9 cellular contexts compared by ENCODE assay signal in the genomic region with DNA sequence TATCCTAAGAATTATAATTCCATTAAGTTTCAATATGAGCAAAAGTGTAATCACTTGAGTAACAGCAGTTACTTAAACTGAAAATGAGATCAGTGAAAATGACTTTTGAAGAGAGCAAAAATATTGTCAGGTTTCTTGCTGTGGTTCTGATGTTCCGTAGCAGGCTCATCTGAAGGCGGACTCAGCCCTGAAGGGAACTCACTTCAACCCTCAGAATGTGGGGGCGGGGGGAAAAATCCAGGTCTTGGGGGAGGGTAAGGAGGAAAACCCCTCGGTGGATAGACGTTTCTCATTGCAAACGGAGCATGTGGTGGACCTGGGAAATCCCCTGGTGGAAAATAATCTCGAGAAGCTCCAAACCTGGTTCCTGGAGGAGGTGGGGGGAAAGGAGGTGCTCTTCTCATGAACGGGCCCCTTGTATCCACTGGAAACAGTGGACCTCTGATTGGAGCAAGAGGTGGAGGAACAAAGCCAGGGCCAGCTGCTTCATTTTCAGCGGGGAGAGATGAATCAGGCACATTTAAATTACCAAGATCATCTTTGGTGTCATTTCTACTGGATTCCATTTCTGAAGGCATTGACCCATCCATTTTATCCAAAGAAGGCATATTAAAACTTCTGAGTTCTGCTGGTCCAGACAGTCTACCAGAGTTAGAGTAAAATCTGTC. TPM values are rescaled to one million over a fixed set of nuclear protein-coding genes. Genes with fewer than 3 reads are reported as not detected.
DNase-seq lines count a peak whose midpoint lies in the region; ATAC-seq, FAIRE-seq and TF ChIP-seq lines count a peak whose summit lies in the region.
"Not testable (repeated sequence)": the region's sequence is repeated elsewhere in the genome, so short reads cannot be mapped to it uniquely, and the experiment has no call there.
"Had no signal": no experiment of that assay in that cellular context is flagged by ENCODE, and none has a peak within 500 bp of the region (broad histone marks: within the 10 kb centered on the region; RNA-seq: fewer than 3 reads in every experiment).

No MANE protein-coding gene starts in this region.

- ATAC-seq in sciatic nerve = not testable (repeated sequence)
- ATAC-seq in stimulated activated naive CD8-positive, alpha-beta T cell treated with anti-CD3 and anti-CD28 coated beads, Interleukin-15, Interleukin-2, amounts not matched to agents 100 U/mL and 50 U/mL, for 24 hours = peak; percentile 57

- peaks cover 12% of the 10 kb centered on the region for H3K4me1 Mint-ChIP-seq in activated CD4-positive, alpha-beta T cell treated with anti-CD3 and anti-CD28 coated beads, Interleukin-2, amount 10 ng/mL, durations not matched to agents 24 days and 14 days
- H3K4me1 Mint-ChIP-seq in activated T-cell treated with anti-CD3 and anti-CD28 coated beads, Interleukin-2, amount 50 U/mL, for 24 hours (ENCODE audit: low read depth) = peaks cover 26% of the 10 kb centered on the region
- peaks cover 22% of the 10 kb centered on the region for H3K4me1 Mint-ChIP-seq in activated naive CD4-positive, alpha-beta T cell treated with anti-CD3 and anti-CD28 coated beads for 36 hours (ENCODE audit: low read depth)

- CTCF ChIA-PET in activated naive CD4-positive, alpha-beta T cell treated with anti-CD3 and anti-CD28 coated beads for 36 hours (lab: Charles Lee) = not testable (repeated sequence)

- H3K27ac Mint-ChIP-seq in activated CD4-positive, alpha-beta T cell treated with anti-CD3 and anti-CD28 coated beads, Interleukin-2, amount 10 ng/mL, durations not matched to agents 24 days and 14 days = peak overlapping the region; percentile 84
- peak overlapping the region; percentile 89 for H3K27ac Mint-ChIP-seq in activated T-cell treated with anti-CD3 and anti-CD28 coated beads, Interleukin-2, amount 50 U/mL, for 24 hours
- not testable (repeated sequence) for H3K27ac Mint-ChIP-seq in activated naive CD4-positive, alpha-beta T cell treated with anti-CD3 and anti-CD28 coated beads for 36 hours

- TF ChIP-seq POLR2A in GM12891 (IDR thresholded peaks at IDR 0.05; ENCODE audit: low read depth, low read length) = not testable (repeated sequence)

- FAIRE-seq in GM12891 (lab: Jason Lieb, UNC) = peak; percentile 33

- DNase-seq in GM12891 (ENCODE audit: insufficient read length, low spot score) = not testable (repeated sequence)
- DNase-seq in activated CD4-positive, alpha-beta T cell treated with anti-CD3 and anti-CD28 coated beads, Interleukin-2, amount 10 ng/mL, durations not matched to agents 24 days and 14 days = peak; percentile 61
- peak; percentile 40 for DNase-seq in activated T-cell treated with anti-CD3 and anti-CD28 coated beads, Interleukin-2, amount 50 U/mL, for 24 hours
- DNase-seq in activated naive CD4-positive, alpha-beta T cell treated with anti-CD3 and anti-CD28 coated beads for 36 hours = peak; percentile 67
- DNase-seq in sciatic nerve (ENCODE audit: low spot score) = peak; percentile 9
- peak; percentile 6 to 9 for DNase-seq in stimulated activated CD4-positive, alpha-beta T cell treated with anti-CD3 and anti-CD28 coated beads, Interleukin-1b, Interleukin-23, amount 100 ng/mL, for 4 hours (ENCODE audit: low read depth in 2 of 2)
- peak; percentile 14 to 32 (median 27) for DNase-seq in stimulated activated CD4-positive, alpha-beta T cell treated with anti-CD3 and anti-CD28 coated beads, TNF-alpha, amount 100 ng/mL, for 48 hours (ENCODE audit: low read depth in 3 of 3)
- DNase-seq in stimulated activated naive CD8-positive, alpha-beta T cell treated with anti-CD3 and anti-CD28 coated beads, Interleukin-15, Interleukin-2, amounts not matched to agents 100 U/mL and 50 U/mL, for 24 hours = peak; percentile 39

- peaks cover 23% of the 10 kb centered on the region for H3K9me3 Mint-ChIP-seq in activated CD4-positive, alpha-beta T cell treated with anti-CD3 and anti-CD28 coated beads, Interleukin-2, amount 10 ng/mL, durations not matched to agents 24 days and 14 days
- H3K9me3 Mint-ChIP-seq in activated T-cell treated with anti-CD3 and anti-CD28 coated beads, Interleukin-2, amount 50 U/mL, for 24 hours; activated naive CD4-positive, alpha-beta T cell treated with anti-CD3 and anti-CD28 coated beads for 36 hours: not testable (repeated sequence)

- H3K4me3 Mint-ChIP-seq in activated CD4-positive, alpha-beta T cell treated with anti-CD3 and anti-CD28 coated beads, Interleukin-2, amount 10 ng/mL, durations not matched to agents 24 days and 14 days = peak overlapping the region; percentile 4
- H3K4me3 Mint-ChIP-seq in activated T-cell treated with anti-CD3 and anti-CD28 coated beads, Interleukin-2, amount 50 U/mL, for 24 hours; activated naive CD4-positive, alpha-beta T cell treated with anti-CD3 and anti-CD28 coated beads for 36 hours: not testable (repeated sequence)

- intact Hi-C loops in activated CD4-positive, alpha-beta T cell treated with anti-CD3 and anti-CD28 coated beads, Interleukin-2, amount 10 ng/mL, durations not matched to agents 24 days and 14 days (cut with micrococcal nuclease) = loop anchor here (2.0 kb wide), 1 partner anchor 64 kb away; no protein-coding TSS in a partner anchor
- intact Hi-C loops in activated naive CD4-positive, alpha-beta T cell treated with anti-CD3 and anti-CD28 coated beads for 36 hours (cut with micrococcal nuclease); sciatic nerve (cut with DNase I): not testable (repeated sequence)

- H3K27me3 Mint-ChIP-seq in activated CD4-positive, alpha-beta T cell treated with anti-CD3 and anti-CD28 coated beads, Interleukin-2, amount 10 ng/mL, durations not matched to agents 24 days and 14 days = not testable (repeated sequence)
- H3K27me3 Mint-ChIP-seq in activated T-cell treated with anti-CD3 and anti-CD28 coated beads, Interleukin-2, amount 50 U/mL, for 24 hours = peaks cover 44% of the 10 kb centered on the region
- peaks cover 24% of the 10 kb centered on the region for H3K27me3 Mint-ChIP-seq in activated naive CD4-positive, alpha-beta T cell treated with anti-CD3 and anti-CD28 coated beads for 36 hours (ENCODE audit: low read depth)

- not testable (repeated sequence) for H3K36me3 Mint-ChIP-seq in activated CD4-positive, alpha-beta T cell treated with anti-CD3 and anti-CD28 coated beads, Interleukin-2, amount 10 ng/mL, durations not matched to agents 24 days and 14 days (ENCODE audit: low read depth); activated T-cell treated with anti-CD3 and anti-CD28 coated beads, Interleukin-2, amount 50 U/mL, for 24 hours (ENCODE audit: low read depth); activated naive CD4-positive, alpha-beta T cell treated with anti-CD3 and anti-CD28 coated beads for 36 hours (ENCODE audit: low read depth)

RNA-seq across cellular contexts. Expression of a gene that starts 32.7 kb away (rescaled TPM):
- not detected for polyA plus RNA-seq in GM12891 (2012; ENCODE audit: low read depth, missing spikeins)
- total RNA-seq in activated CD4-positive, alpha-beta T cell treated with anti-CD3 and anti-CD28 coated beads, Interleukin-2, amount 10 ng/mL, durations not matched to agents 24 days and 14 days = 1.8 and 1.9 TPM in 2 replicates
- total RNA-seq in activated naive CD4-positive, alpha-beta T cell treated with anti-CD3 and anti-CD28 coated beads for 36 hours = not detected
- total RNA-seq in sciatic nerve = 1.9 TPM
- total RNA-seq: HT-29 had no signal
